ENCODE assay signal across 9 cellular contexts in genomic region chr16:66899310-66899944, GRCh38. TPM values are rescaled to one million over a fixed set of nuclear protein-coding genes. Genes with fewer than 3 reads are reported as not detected.
DNase-seq lines count a peak whose midpoint lies in the region; ATAC-seq and TF ChIP-seq lines count a peak whose summit lies in the region.
"Had no signal": no experiment of that assay in that cellular context is flagged by ENCODE, and none has a peak within 500 bp of the region (broad histone marks: within the 10 kb centered on the region; RNA-seq: fewer than 3 reads in every experiment).

No MANE protein-coding gene starts in this region.

- no peak overlapping the region for H2AFZ ChIP-seq in smooth muscle cell (ENCODE audit: low read depth)

- peak overlapping the region; percentile 54 for H3K9ac ChIP-seq in smooth muscle cell (ENCODE audit: low read depth)

- H3K4me2 ChIP-seq in smooth muscle cell = peak overlapping the region; percentile 67

- WGBS in body of pancreas, 2 donors = 84 to 94% methylated on average over 6 of the region's 6 CpGs
- 88% methylated on average over 6 of the region's 6 CpGs for WGBS in smooth muscle cell (ENCODE audit: low lambda C conversion rate)

- no peaks in the 10 kb centered on the region for H3K27me3 ChIP-seq in body of pancreas
- H3K27me3 ChIP-seq in layer of hippocampus (ENCODE audit: control insufficient read depth, insufficient read depth, low read length) = no peaks in the 10 kb centered on the region
- no peaks in the 10 kb centered on the region for H3K27me3 ChIP-seq in smooth muscle cell (ENCODE audit: low read depth)

- DNase-seq in body of pancreas (no peak), smooth muscle cell (lab: John Stamatoyannopoulos, UW; ENCODE audit: unreplicated experiment) (no peak), GM13976 (ENCODE audit: low spot score) (no peak), cortex of kidney (lab: John Stamatoyannopoulos, UW) (no peak), DMS153 (lab: John Stamatoyannopoulos, UW) (no peak)
- DNase-seq: activated naive CD8-positive, alpha-beta T cell treated with anti-CD3 and anti-CD28 coated beads for 36 hours had no signal

- H3K4me3 ChIP-seq in HEK293 (ENCODE audit: low read depth, low read length) (no peak overlapping the region), body of pancreas (no peak overlapping the region), smooth muscle cell (no peak overlapping the region)

- TF ChIP-seq CTCF in HEK293 (tag by site-specific recombination; IDR thresholded peaks at IDR 0.05) (no peak), body of pancreas (IDR thresholded peaks at IDR 0.05) (no peak), smooth muscle cell (IDR thresholded peaks at IDR 0.05; ENCODE audit: borderline replicate concordance, insufficient read depth, poor library complexity, severe bottlenecking) (no peak), GM13976 (IDR thresholded peaks at IDR 0.05; ENCODE audit: borderline replicate concordance, control extremely low read depth, extremely low read depth, insufficient read depth, missing control alignments) (no peak)

- H3K79me2 ChIP-seq in smooth muscle cell (ENCODE audit: low read depth) = no peaks in the 10 kb centered on the region

- H3K36me3 ChIP-seq in HEK293 (ENCODE audit: control insufficient read depth in 2 of 2, insufficient read depth in 1 of 2, low read length in 2 of 2) (no peaks in the 10 kb centered on the region), body of pancreas (replicated peaks in 1 of 2; ENCODE audit: insufficient read depth in 1 of 2, low read depth in 2 of 2) (no peaks in the 10 kb centered on the region), smooth muscle cell (ENCODE audit: low read depth) (no peaks in the 10 kb centered on the region)

- peaks cover 11% of the 10 kb centered on the region for H3F3A ChIP-seq in smooth muscle cell (ENCODE audit: low read depth)

- POLR2A ChIA-PET in HEK293 (lab: Yijun Ruan, JAX) = interaction anchor here (1.3 to 2.0 kb wide), 3 partner anchors 18 to 44 kb away, joined by 5 to 8 read pairs (median 8); partner anchors contain the start of genes CIAO2B and PDP2

- no peaks in the 10 kb centered on the region for H3K9me3 ChIP-seq in HEK293 (ENCODE audit: control insufficient read depth, insufficient read depth, low read depth, low read length)
- H3K9me3 ChIP-seq in body of pancreas = no peaks in the 10 kb centered on the region
- no peaks in the 10 kb centered on the region for H3K9me3 ChIP-seq in smooth muscle cell (replicated peaks; ENCODE audit: low read depth)

- H3K4me1 ChIP-seq in HEK293 (ENCODE audit: control insufficient read depth, insufficient read depth, low read length) (peaks cover 8% of the 10 kb centered on the region; the same call in 1 of the 2 replicates), body of pancreas (peaks cover 29% of the 10 kb centered on the region), smooth muscle cell (ENCODE audit: low read depth) (no peaks in the 10 kb centered on the region)

- H3K27ac ChIP-seq in HEK293 (ENCODE audit: extremely low read depth, low read depth, low read length) = peak overlapping the region; percentile 20; the same call in 1 of the 2 replicates
- H3K27ac ChIP-seq in body of pancreas = peak overlapping the region in 3 of 4 donors; percentile 30 to 71 (median 31)
- peak overlapping the region; percentile 80 for H3K27ac ChIP-seq in layer of hippocampus (ENCODE audit: low read depth, low read length)
- peak overlapping the region; percentile 65 for H3K27ac ChIP-seq in smooth muscle cell (ENCODE audit: low read depth)

- no peaks in the 10 kb centered on the region for H4K20me1 ChIP-seq in smooth muscle cell (ENCODE audit: low read depth)

- CTCF ChIA-PET in HEK293 (lab: Yijun Ruan, JAX) = interaction anchor here (0.5 to 17.9 kb wide), 5 partner anchors 8 to 47 kb away, joined by 3 to 268 read pairs (median 3); partner anchors contain the start of genes CDH16 and RRAD

- in situ Hi-C loops in GM13976 (cut with MboI; ENCODE audit: low sequenced_read_pairs, unreplicated experiment) = no loop called here

- ATAC-seq in body of pancreas (peak; percentile 16), HG03159 (IDR thresholded peaks at IDR 0.05; ENCODE audit: unreplicated experiment) (no peak)

- TF ChIP-seq POLR2A in body of pancreas (IDR thresholded peaks at IDR 0.05) = no peak

- intact Hi-C loops in body of pancreas (cut with DNase I) = no loop called here

TF ChIP-seq in HEK293, 187 proteins besides CTCF, POLR2A, EP300 and RAD21:
- TF ChIP-seq PRDM1 (tag by site-specific recombination; IDR thresholded peaks at IDR 0.05) (peak; percentile 95), ZNF366 (tag by site-specific recombination; conservative IDR thresholded peaks at IDR 0.05) (peak; percentile 89), ZNF596 (tag by site-specific recombination; IDR thresholded peaks at IDR 0.05) (peak; percentile 89), ZNF184 (tag by site-specific recombination; IDR thresholded peaks at IDR 0.05) (no peak)

RNA-seq across cellular contexts. Expression of gene PDP2, which starts 19.1 kb away (rescaled TPM):
- 1 to 10 TPM; 4.4 to 6.9 TPM for total RNA-seq in body of pancreas
- total RNA-seq in smooth muscle cell = 3.2 and 5.7 TPM in 2 replicates
- 1.1 and 1.5 TPM in 2 replicates for polyA plus RNA-seq in smooth muscle cell

RNA-seq across cellular contexts. Expression of gene CDH16, which starts 19.3 kb away (rescaled TPM):
- not detected for total RNA-seq in body of pancreas
- not detected in 2 replicates for total RNA-seq in smooth muscle cell
- not detected in 2 replicates for polyA plus RNA-seq in smooth muscle cell
- total RNA-seq: activated naive CD8-positive, alpha-beta T cell treated with anti-CD3 and anti-CD28 coated beads for 36 hours had no signal

RNA-seq across cellular contexts. Expression of gene RRAD, which starts 25.9 kb away (rescaled TPM):
- total RNA-seq in body of pancreas (1 to 10 TPM in 1 of 2 donors, not detected in 1; 8.3 TPM), smooth muscle cell (7.6 and 11.7 TPM in 2 replicates)
- polyA plus RNA-seq in smooth muscle cell = 27.5 and 37.5 TPM in 2 replicates

RNA-seq across cellular contexts. Expression of gene CIAO2B, which starts 34.8 kb away (rescaled TPM):
- 10 to 100 TPM in 1 of 2 donors, 1 to 10 TPM in 1; 7.6 to 15.3 TPM for total RNA-seq in body of pancreas
- 114 and 141 TPM in 2 replicates for total RNA-seq in smooth muscle cell
- 173 and 176 TPM in 2 replicates for polyA plus RNA-seq in smooth muscle cell

RNA-seq across cellular contexts. Expression of gene CES2, which starts 35.9 kb away (rescaled TPM):
- total RNA-seq in body of pancreas (10 to 100 TPM; 24.9 to 29.3 TPM), smooth muscle cell (12.1 and 15.7 TPM in 2 replicates)
- polyA plus RNA-seq in smooth muscle cell = 26.9 and 34.3 TPM in 2 replicates

Comparison
In these comparisons a context has a peak if more than half of its experiments do, and no peak if none do; other contexts are left out.
1. H3K27ac ChIP-seq: peak in every context shown above with its lines; median percentile 80 in layer of hippocampus; 65 in smooth muscle cell; 31 in body of pancreas; 20 in HEK293.